8 cellular contexts compared by ENCODE assay signal in the genomic region with DNA sequence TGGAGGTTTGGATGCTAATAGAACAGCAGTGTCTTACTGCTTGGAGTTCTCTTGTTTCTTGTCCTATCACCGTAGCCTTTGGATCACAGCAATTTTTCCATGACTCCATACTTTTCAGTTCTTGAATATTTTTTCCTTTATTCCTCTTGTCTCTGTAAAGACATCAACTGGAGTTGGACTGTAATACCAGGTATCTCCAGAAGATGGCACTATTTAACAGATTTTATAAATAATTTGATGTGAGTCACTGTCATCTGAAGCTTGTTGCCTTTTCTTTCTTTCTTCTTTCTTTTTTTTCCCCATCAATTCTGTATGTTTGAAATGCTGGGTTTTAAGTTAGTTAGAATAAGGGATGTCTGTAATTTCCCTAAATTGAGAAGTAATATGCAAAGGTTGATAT. TPM values are rescaled to one million over a fixed set of nuclear protein-coding genes. Genes with fewer than 3 reads are reported as not detected.
DNase-seq lines count a peak whose midpoint lies in the region; ATAC-seq and TF ChIP-seq lines count a peak whose summit lies in the region.

No MANE protein-coding gene starts in this region.

- H3K36me3 ChIP-seq in body of pancreas (replicated peaks in 1 of 2; ENCODE audit: insufficient read depth in 1 of 2, low read depth in 2 of 2), result no peaks in the 10 kb centered on the region
- no peaks in the 10 kb centered on the region for H3K36me3 ChIP-seq in lung (ENCODE audit: control insufficient read depth in 2 of 2, insufficient read depth in 2 of 2, low read length in 2 of 2)

- no peaks in the 10 kb centered on the region for H3K27me3 ChIP-seq in body of pancreas
- H3K27me3 ChIP-seq in lung (ENCODE audit: control insufficient read depth, insufficient read depth), result no peaks in the 10 kb centered on the region

- H3K4me3 Mint-ChIP-seq in activated naive CD4-positive, alpha-beta T cell treated with anti-CD3 and anti-CD28 coated beads for 36 hours, result no peak overlapping the region

- H3K4me3 ChIP-seq in body of pancreas (no peak overlapping the region), lung (no peak overlapping the region)

- WGBS in body of pancreas, 2 donors, result 50 to 55% methylated on average over 1 of the region's 1 CpG
- 72 to 93% methylated on average over 1 of the region's 1 CpG for WGBS in lung, 2 donors

- intact Hi-C loops in body of pancreas (cut with DNase I), result no loop called here
- intact Hi-C loops in activated naive CD4-positive, alpha-beta T cell treated with anti-CD3 and anti-CD28 coated beads for 36 hours (cut with micrococcal nuclease), result loop anchor here (1.0 to 5.0 kb wide), 4 partner anchors 280 to 515 kb away; no protein-coding TSS in a partner anchor

- no peak overlapping the region for H3K27ac Mint-ChIP-seq in activated naive CD4-positive, alpha-beta T cell treated with anti-CD3 and anti-CD28 coated beads for 36 hours

- H3K9me3 ChIP-seq in body of pancreas (no peaks in the 10 kb centered on the region), lung (ENCODE audit: control insufficient read depth in 2 of 2, insufficient read depth in 1 of 2, low read length in 1 of 2) (no peaks in the 10 kb centered on the region)

- H3K27ac ChIP-seq in body of pancreas, result no peak overlapping the region
- no peak overlapping the region for H3K27ac ChIP-seq in lung (ENCODE audit: low read depth in 1 of 2, low read length in 1 of 2)

- DNase-seq in NCI-H510A treated with DMSO at 0.1 percent for 48 hours (lab: John Stamatoyannopoulos, UW) (peak; percentile 11), NCI-H510A (lab: John Stamatoyannopoulos, UW) (no peak), NCI-H1417 (lab: John Stamatoyannopoulos, UW) (peak in 2 of 3 experiments; percentile 54 to 75), body of pancreas (no peak), lung (ENCODE audit: low spot score) (no peak), C1 segment of cervical spinal cord (lab: John Stamatoyannopoulos, UW) (no peak), iPS-NIHi11 (ENCODE audit: low spot score) (no peak)
- DNase-seq in activated naive CD4-positive, alpha-beta T cell treated with anti-CD3 and anti-CD28 coated beads for 36 hours, result no peak

- H3K4me1 ChIP-seq in body of pancreas, result no peaks in the 10 kb centered on the region
- H3K4me1 ChIP-seq in lung (ENCODE audit: control insufficient read depth in 2 of 2, insufficient read depth in 2 of 2, low read length in 2 of 2), result no peaks in the 10 kb centered on the region

- TF ChIP-seq POLR2A in body of pancreas (IDR thresholded peaks at IDR 0.05), result no peak

- TF ChIP-seq CTCF in body of pancreas (IDR thresholded peaks at IDR 0.05), result peak in 6 of 7 experiments; percentile 27 to 55 (median 53)
- TF ChIP-seq CTCF in lung (IDR thresholded peaks at IDR 0.05; ENCODE audit: control extremely low read depth, extremely low read depth), result peak; percentile 27

- ATAC-seq in body of pancreas (no peak), lung (ENCODE audit: insufficient read depth, low FRiP score) (peak; percentile 34)

- no peaks in the 10 kb centered on the region for H3K9me3 Mint-ChIP-seq in activated naive CD4-positive, alpha-beta T cell treated with anti-CD3 and anti-CD28 coated beads for 36 hours

- H3K36me3 Mint-ChIP-seq in activated naive CD4-positive, alpha-beta T cell treated with anti-CD3 and anti-CD28 coated beads for 36 hours (ENCODE audit: low read depth), result peaks cover 10% of the 10 kb centered on the region

- H3K27me3 Mint-ChIP-seq in activated naive CD4-positive, alpha-beta T cell treated with anti-CD3 and anti-CD28 coated beads for 36 hours (ENCODE audit: low read depth), result no peaks in the 10 kb centered on the region

- CTCF ChIA-PET in activated naive CD4-positive, alpha-beta T cell treated with anti-CD3 and anti-CD28 coated beads for 36 hours (lab: Charles Lee), result interaction anchor here (0.9 to 1.4 kb wide), 4 partner anchors 14 to 284 kb away, joined by 3 to 4 read pairs (median 3); no protein-coding TSS in a partner anchor

- H3K4me1 Mint-ChIP-seq in activated naive CD4-positive, alpha-beta T cell treated with anti-CD3 and anti-CD28 coated beads for 36 hours (ENCODE audit: low read depth), result peaks cover 3% of the 10 kb centered on the region

RNA-seq across cellular contexts. Expression of gene HPRT1, which starts 24.1 kb away (rescaled TPM):
- total RNA-seq in body of pancreas (10 to 100 TPM; 15.8 to 18.7 TPM), lung (10 to 100 TPM; 12.3 to 22.1 TPM)
- 10 to 100 TPM; 33.5 to 40.5 TPM for polyA plus RNA-seq in lung
- total RNA-seq in activated naive CD4-positive, alpha-beta T cell treated with anti-CD3 and anti-CD28 coated beads for 36 hours, result 100 to 1,000 TPM; 111 TPM

Comparison
In these comparisons a context has a peak if more than half of its experiments do, and no peak if none do; other contexts are left out.
1. DNase-seq: peak in NCI-H510A treated with DMSO at 0.1 percent for 48 hours (single experiment) and NCI-H1417 (2 of 3); none in NCI-H510A (single experiment), body of pancreas (0 of 4), lung (single experiment), C1 segment of cervical spinal cord (0 of 14), iPS-NIHi11 (single experiment) and activated naive CD4-positive, alpha-beta T cell treated with anti-CD3 and anti-CD28 coated beads for 36 hours (single experiment).
2. RNA of gene HPRT1, which starts 24.1 kb away (total RNA-seq): 111 TPM in activated naive CD4-positive, alpha-beta T cell treated with anti-CD3 and anti-CD28 coated beads for 36 hours; 12.3 to 22.1 TPM in lung and 15.8 to 18.7 TPM in body of pancreas; every median in the first group is over 4 times any median in the second.